In the genomic region with DNA sequence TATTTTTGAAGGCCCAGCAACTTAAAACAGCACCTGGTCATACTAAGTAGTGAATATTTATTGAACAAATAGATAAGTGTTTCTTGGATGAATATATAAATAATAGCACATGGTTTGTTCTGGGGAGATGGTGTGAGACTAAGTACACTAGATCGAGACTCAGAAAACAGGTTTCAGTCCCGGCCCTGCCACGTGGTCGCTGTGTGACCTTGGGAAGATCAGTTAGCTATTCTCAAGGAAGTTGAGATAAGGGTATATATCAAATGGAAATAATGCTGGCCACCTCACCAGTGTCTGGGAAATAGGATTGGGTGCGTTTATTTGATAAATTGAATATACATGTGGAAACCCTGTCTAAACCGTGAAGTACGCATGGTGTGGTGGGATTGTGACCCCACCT, we compare ENCODE assay signal across 8 cellular contexts.
"Had no signal": no experiment of that assay in that cellular context is flagged by ENCODE, and none has a peak within 500 bp of the region (broad histone marks: within the 10 kb centered on the region; RNA-seq: fewer than 3 reads in every experiment).

No MANE protein-coding gene starts in this region.

- H3K9me3 ChIP-seq: HAP-1 had no signal

- FAIRE-seq: HepG2 had no signal

- H3K36me3 ChIP-seq: HAP-1 had no signal

- H3K4me1 ChIP-seq: HAP-1 had no signal

- DNase-seq: GM23248, GOT3, H7, HFFc6 had no signal

- H3K4me3 ChIP-seq: GM23248, HAP-1 had no signal

- ATAC-seq: HCT116, HepG2 had no signal

- H3K27ac ChIP-seq: GM23248, HL-60 had no signal
